ENCODE assay signal across 18 cellular contexts in genomic region chr5:60141119-60141518, GRCh38.
DNase-seq lines count a peak whose midpoint lies in the region; ATAC-seq, FAIRE-seq and TF ChIP-seq lines count a peak whose summit lies in the region.
"Had no signal": no experiment of that assay in that cellular context is flagged by ENCODE, and none has a peak within 500 bp of the region (broad histone marks: within the 10 kb centered on the region; RNA-seq: fewer than 3 reads in every experiment).

No MANE protein-coding gene starts in this region.

- H3K27me3 Mint-ChIP-seq in activated T-helper 1 cell treated with anti-CD3 and anti-CD28 coated beads, Interleukin-12 subunit alpha, Interleukin-12 subunit beta, Interleukin-2, Interleukin-4 antibody, amounts not matched to agents 30 ng/mL and 10 ng/mL and 1 ng/mL, durations not matched to agents 14 hours and 24 hours and 36 hours (ENCODE audit: insufficient read depth) = no peaks in the 10 kb centered on the region

- H3K79me2 ChIP-seq in HepG2 (ENCODE audit: insufficient read depth, low read length) = no peaks in the 10 kb centered on the region
- no peaks in the 10 kb centered on the region for H3K79me2 ChIP-seq in K562 (ENCODE audit: control insufficient read depth, insufficient read depth, low read length)

- H3K27ac Mint-ChIP-seq in activated T-helper 1 cell treated with anti-CD3 and anti-CD28 coated beads, Interleukin-12 subunit alpha, Interleukin-12 subunit beta, Interleukin-2, Interleukin-4 antibody, amounts not matched to agents 30 ng/mL and 10 ng/mL and 1 ng/mL, durations not matched to agents 14 hours and 24 hours and 36 hours = no peak overlapping the region
- H3K27ac Mint-ChIP-seq: CD8-positive, alpha-beta T cell; HFFc6 had no signal

- BruUV-seq in HepG2 (replicated peaks; lab: Mats Ljungman, UMichigan) = no TSS peak
- BruUV-seq in K562 (replicated peaks; lab: Mats Ljungman, UMichigan) = no TSS peak

- in situ Hi-C loops in HepG2 (cut with HindIII; ENCODE audit: extremely low pct_ligation_motif_present, low pct_unique_long_range_greater_than_20kb) = no loop called here
- in situ Hi-C loops in K562 (cut with MboI) = no loop called here

- H3K36me3 ChIP-seq in HepG2 (replicated peaks in 1 of 2; ENCODE audit: control insufficient read depth in 1 of 2, insufficient read depth in 2 of 2, low read length in 2 of 2) (no peaks in the 10 kb centered on the region), right lobe of liver (no peaks in the 10 kb centered on the region), K562 (ENCODE audit: control insufficient read depth, insufficient read depth, low read length) (no peaks in the 10 kb centered on the region)
- H3K36me3 ChIP-seq: BLaER1 had no signal

- TF ChIP-seq EP300 in HepG2 (IDR thresholded peaks at IDR 0.05; ENCODE audit: low read depth in 2 of 2, low read length in 2 of 2) (no peak), HepG2 (CRISPR knock-in tag; IDR thresholded peaks at IDR 0.05; ENCODE audit: borderline replicate concordance) (no peak), K562 (IDR thresholded peaks at IDR 0.05; ENCODE audit: low read length) (no peak)

- H3K9me3 ChIP-seq in HepG2 (ENCODE audit: low read length) = no peaks in the 10 kb centered on the region
- H3K9me3 ChIP-seq in right lobe of liver = no peaks in the 10 kb centered on the region
- no peaks in the 10 kb centered on the region for H3K9me3 ChIP-seq in K562 (replicated peaks; ENCODE audit: control insufficient read depth, insufficient read depth, low read depth, low read length)
- H3K9me3 ChIP-seq: BLaER1 had no signal

- TF ChIP-seq CTCF in HepG2 (CRISPR knock-in tag; IDR thresholded peaks at IDR 0.05) (no peak), right lobe of liver (IDR thresholded peaks at IDR 0.05) (no peak), K562 (IDR thresholded peaks at IDR 0.05 in 2 of 3, conservative IDR thresholded peaks at IDR 0.05 in 1 of 3; ENCODE audit: insufficient read depth in 2 of 3, low read depth in 1 of 3, low read length in 3 of 3) (no peak)

- no peak for TF ChIP-seq POLR2A in HepG2 (IDR thresholded peaks at IDR 0.05; ENCODE audit: insufficient read depth in 1 of 2, low read depth in 2 of 2, low read length in 2 of 2)
- TF ChIP-seq POLR2A in right lobe of liver (IDR thresholded peaks at IDR 0.05) = no peak
- no peak for TF ChIP-seq POLR2A in K562 (conservative IDR thresholded peaks at IDR 0.05)

- H3K36me3 Mint-ChIP-seq in activated T-helper 1 cell treated with anti-CD3 and anti-CD28 coated beads, Interleukin-12 subunit alpha, Interleukin-12 subunit beta, Interleukin-2, Interleukin-4 antibody, amounts not matched to agents 30 ng/mL and 10 ng/mL and 1 ng/mL, durations not matched to agents 14 hours and 24 hours and 36 hours (ENCODE audit: low read depth) = no peaks in the 10 kb centered on the region
- H3K36me3 Mint-ChIP-seq: CD8-positive, alpha-beta T cell had no signal

- H2AFZ ChIP-seq in HepG2 (ENCODE audit: low read length) = no peak overlapping the region
- no peak overlapping the region for H2AFZ ChIP-seq in K562 (ENCODE audit: low read depth, low read length)

- DNase-seq in HepG2 (ENCODE audit: low spot score) = no peak
- no peak for DNase-seq in right lobe of liver
- no peak for DNase-seq in K562 (ENCODE audit: extremely low read depth in 1 of 4, low spot score in 3 of 4)
- no peak for DNase-seq in activated T-helper 1 cell treated with anti-CD3 and anti-CD28 coated beads, Interleukin-12 subunit alpha, Interleukin-12 subunit beta, Interleukin-2, Interleukin-4 antibody, amounts not matched to agents 30 ng/mL and 10 ng/mL and 1 ng/mL, durations not matched to agents 14 hours and 24 hours and 36 hours (ENCODE audit: low spot score)
- no peak for DNase-seq in NOMO-1 (lab: John Stamatoyannopoulos, UW; ENCODE audit: unreplicated experiment in 2 of 2)
- DNase-seq in nucleus accumbens (lab: John Stamatoyannopoulos, UW) = no peak
- DNase-seq: 8988T; Calu3; CD8-positive, alpha-beta T cell; DMS79 treated with DMSO at 0.1 percent for 48 hours; GF-D8; HCEC 1CT; HFFc6 had no signal

- no peak for ATAC-seq in HepG2
- no peak for ATAC-seq in right lobe of liver
- peak; percentile 41 for ATAC-seq in HG02852 (IDR thresholded peaks at IDR 0.05; ENCODE audit: unreplicated experiment)
- no peak for ATAC-seq in K562
- no peak for ATAC-seq in HG03378 (IDR thresholded peaks at IDR 0.05; ENCODE audit: unreplicated experiment)
- ATAC-seq: CD8-positive, alpha-beta T cell had no signal

- peaks cover 10% of the 10 kb centered on the region for H3K4me1 ChIP-seq in HepG2 (ENCODE audit: insufficient read depth, low read length)
- H3K4me1 ChIP-seq in right lobe of liver = no peaks in the 10 kb centered on the region
- no peaks in the 10 kb centered on the region for H3K4me1 ChIP-seq in K562 (replicated peaks in 1 of 2; ENCODE audit: control insufficient read depth in 2 of 2, insufficient read depth in 2 of 2, low read length in 2 of 2)
- H3K4me1 ChIP-seq: BLaER1 had no signal

- 68% methylated on average over 2 of the region's 2 CpGs for WGBS in HepG2 (ENCODE audit: low lambda C conversion rate)
- 35% methylated on average over 2 of the region's 2 CpGs for WGBS in right lobe of liver (ENCODE audit: insufficient coverage, low coverage, low lambda C conversion rate, missing lambda C conversion rate)
- 0% methylated on average over 2 of the region's 2 CpGs for WGBS in K562 (ENCODE audit: insufficient coverage, low coverage, missing lambda C conversion rate)

- no peak overlapping the region for H3K4me2 ChIP-seq in HepG2 (ENCODE audit: low read depth, low read length)
- H3K4me2 ChIP-seq in K562 (ENCODE audit: insufficient read depth, low read length) = no peak overlapping the region
- H3K4me2 ChIP-seq: BLaER1 had no signal

- 0 out of 2 replicates have a peak, but pooled peaks cover 4% of the 10 kb centered on the region for H4K20me1 ChIP-seq in HepG2 (ENCODE audit: insufficient read depth, low read length)
- no peaks in the 10 kb centered on the region for H4K20me1 ChIP-seq in K562 (replicated peaks; ENCODE audit: control insufficient read depth, insufficient read depth, low read length)
- H4K20me1 ChIP-seq: BLaER1 had no signal

- H3K4me3 ChIP-seq in HepG2 (replicated peaks in 1 of 3; ENCODE audit: insufficient read depth in 1 of 3, low read depth in 2 of 3, low read length in 3 of 3) (no peak overlapping the region), right lobe of liver (no peak overlapping the region), K562 (no peak overlapping the region)
- H3K4me3 ChIP-seq: BLaER1 had no signal

- no peak overlapping the region for H3K27ac ChIP-seq in HepG2 (ENCODE audit: extremely low read length, insufficient read depth, low read length)
- H3K27ac ChIP-seq in right lobe of liver = no peak overlapping the region
- no peak overlapping the region for H3K27ac ChIP-seq in K562 (ENCODE audit: extremely low read depth, low read depth, low read length)
- H3K27ac ChIP-seq: BLaER1 had no signal

- no peaks in the 10 kb centered on the region for H3K4me1 Mint-ChIP-seq in activated T-helper 1 cell treated with anti-CD3 and anti-CD28 coated beads, Interleukin-12 subunit alpha, Interleukin-12 subunit beta, Interleukin-2, Interleukin-4 antibody, amounts not matched to agents 30 ng/mL and 10 ng/mL and 1 ng/mL, durations not matched to agents 14 hours and 24 hours and 36 hours (ENCODE audit: low read depth)

- no peak for TF ChIP-seq RAD21 in HepG2 (CRISPR knock-in tag; IDR thresholded peaks at IDR 0.05)
- TF ChIP-seq RAD21 in K562 (CRISPR knock-in tag; conservative IDR thresholded peaks at IDR 0.05 in 1 of 2, IDR thresholded peaks at IDR 0.05 in 1 of 2) = no peak

- no peak overlapping the region for H3K9ac ChIP-seq in HepG2 (ENCODE audit: insufficient read depth, low read depth, low read length)
- no peak overlapping the region for H3K9ac ChIP-seq in K562 (ENCODE audit: insufficient read depth in 1 of 2, low read depth in 2 of 2, low read length in 2 of 2)
- H3K9ac ChIP-seq: BLaER1 had no signal

- no peaks in the 10 kb centered on the region for H3K9me1 ChIP-seq in K562 (ENCODE audit: control insufficient read depth, insufficient read depth, low read length)

- H3K9me3 Mint-ChIP-seq in activated T-helper 1 cell treated with anti-CD3 and anti-CD28 coated beads, Interleukin-12 subunit alpha, Interleukin-12 subunit beta, Interleukin-2, Interleukin-4 antibody, amounts not matched to agents 30 ng/mL and 10 ng/mL and 1 ng/mL, durations not matched to agents 14 hours and 24 hours and 36 hours = no peaks in the 10 kb centered on the region

- intact Hi-C loops in HepG2 (cut with micrococcal nuclease; ENCODE audit: unreplicated experiment) (no loop called here), right lobe of liver (cut with DNase I) (no loop called here), K562 (cut with micrococcal nuclease) (no loop called here)
- intact Hi-C loops in activated T-helper 1 cell treated with anti-CD3 and anti-CD28 coated beads, Interleukin-12 subunit alpha, Interleukin-12 subunit beta, Interleukin-2, Interleukin-4 antibody, amounts not matched to agents 30 ng/mL and 10 ng/mL and 1 ng/mL, durations not matched to agents 14 hours and 24 hours and 36 hours (cut with micrococcal nuclease) = no loop called here

- H3K27me3 ChIP-seq in HepG2 (ENCODE audit: control insufficient read depth in 1 of 2, insufficient read depth in 2 of 2, low read length in 2 of 2) (no peaks in the 10 kb centered on the region; a peak in 1 of 5 replicates), right lobe of liver (no peaks in the 10 kb centered on the region), K562 (ENCODE audit: control insufficient read depth in 2 of 2, insufficient read depth in 2 of 2, low read length in 2 of 2) (no peaks in the 10 kb centered on the region)
- H3K27me3 ChIP-seq: BLaER1 had no signal

- H3K4me3 Mint-ChIP-seq in activated T-helper 1 cell treated with anti-CD3 and anti-CD28 coated beads, Interleukin-12 subunit alpha, Interleukin-12 subunit beta, Interleukin-2, Interleukin-4 antibody, amounts not matched to agents 30 ng/mL and 10 ng/mL and 1 ng/mL, durations not matched to agents 14 hours and 24 hours and 36 hours = no peak overlapping the region
- H3K4me3 Mint-ChIP-seq: CD8-positive, alpha-beta T cell; HFFc6 had no signal

- POLR2A ChIA-PET in HepG2 (lab: Yijun Ruan, JAX) = no interaction called here
- POLR2A ChIA-PET in K562 (lab: Yijun Ruan, JAX) = no interaction called here

- FAIRE-seq in HepG2 (lab: Jason Lieb, UNC) = no peak
- no peak for FAIRE-seq in K562 (lab: Jason Lieb, UNC)
- FAIRE-seq: GM12891, H54 had no signal

- CTCF ChIA-PET in HepG2 (lab: Yijun Ruan, JAX; ENCODE audit: low intra/inter-chr PET ratio, low total read pairs) (no interaction called here), K562 (lab: Yijun Ruan, JAX; ENCODE audit: low intra/inter-chr PET ratio) (no interaction called here)

TF ChIP-seq in HepG2, 621 proteins besides CTCF, POLR2A, EP300 and RAD21 (continues in another document):
- no peak for TF ChIP-seq SOX13 (IDR thresholded peaks at IDR 0.05)
- TF ChIP-seq SOX13 (CRISPR knock-in tag; conservative IDR thresholded peaks at IDR 0.05 in 1 of 2, IDR thresholded peaks at IDR 0.05 in 1 of 2) = no peak
- TF ChIP-seq MTF1 (CRISPR knock-in tag; IDR thresholded peaks at IDR 0.05) = no peak

TF ChIP-seq in K562, 482 proteins besides CTCF, POLR2A, EP300 and RAD21 (continues in another document):
- TF ChIP-seq MEF2A (IDR thresholded peaks at IDR 0.05; ENCODE audit: control insufficient read depth, low read depth, low read length) = no peak
